ENCODE assay signal across 29 cellular contexts in genomic region chr3:102630531-102630930, GRCh38.
"Had no signal": no experiment of that assay in that cellular context is flagged by ENCODE, and none has a peak within 500 bp of the region (broad histone marks: within the 10 kb centered on the region; RNA-seq: fewer than 3 reads in every experiment).

No MANE protein-coding gene starts in this region.

- H3K27ac ChIP-seq: neural progenitor cell, ovary, parathyroid adenoma, psoas muscle, right lobe of liver, sigmoid colon, stomach, suprapubic skin, testis, tibial artery, transverse colon, upper lobe of right lung, uterus had no signal

- H3K27ac Mint-ChIP-seq: natural killer cell; nephron; neural progenitor cell; progenitor cell of endocrine pancreas; stimulated activated effector memory CD8-positive, alpha-beta T cell treated with anti-CD3 and anti-CD28 coated beads, Interleukin-12 subunit alpha, Interleukin-12 subunit beta, amount 100 ng/mL, for 72 hours; stimulated activated naive B cell treated with anti-CD40 and anti-IgM and Interleukin-4, amounts not matched to agents 10 μg/mL and 1 μg/mL and 100 μg/mL, for 72 hours; stimulated activated naive CD8-positive, alpha-beta T cell treated with anti-CD3 and anti-CD28 coated beads, Interleukin-15, Interleukin-2, amounts not matched to agents 100 ng/mL and 50 ng/mL, for 24 hours; type B pancreatic cell had no signal

- H3K9me3 ChIP-seq: ovary, psoas muscle, right lobe of liver, suprapubic skin, testis, tibial artery, transverse colon, upper lobe of right lung, uterus had no signal

- H3K36me3 ChIP-seq: neural progenitor cell, ovary, right lobe of liver, sigmoid colon, stomach, suprapubic skin, tibial artery, transverse colon, upper lobe of right lung, uterus had no signal

- H3K4me1 Mint-ChIP-seq: natural killer cell; nephron; stimulated activated effector memory CD8-positive, alpha-beta T cell treated with anti-CD3 and anti-CD28 coated beads, Interleukin-12 subunit alpha, Interleukin-12 subunit beta, amount 100 ng/mL, for 72 hours; stimulated activated naive B cell treated with anti-CD40 and anti-IgM and Interleukin-4, amounts not matched to agents 10 μg/mL and 1 μg/mL and 100 μg/mL, for 72 hours had no signal

- H3K27me3 ChIP-seq: neural progenitor cell, ovary, right lobe of liver, sigmoid colon, stomach, suprapubic skin, testis, tibial artery, transverse colon, upper lobe of right lung had no signal

- H3K9me3 Mint-ChIP-seq: neural progenitor cell; stimulated activated effector memory CD8-positive, alpha-beta T cell treated with anti-CD3 and anti-CD28 coated beads, Interleukin-12 subunit alpha, Interleukin-12 subunit beta, amount 100 ng/mL, for 72 hours; stimulated activated naive CD8-positive, alpha-beta T cell treated with anti-CD3 and anti-CD28 coated beads, Interleukin-15, Interleukin-2, amounts not matched to agents 100 ng/mL and 50 ng/mL, for 24 hours had no signal

- H3K36me3 Mint-ChIP-seq: natural killer cell; neural progenitor cell; stimulated activated effector memory CD8-positive, alpha-beta T cell treated with anti-CD3 and anti-CD28 coated beads, Interleukin-12 subunit alpha, Interleukin-12 subunit beta, amount 100 ng/mL, for 72 hours; stimulated activated naive B cell treated with anti-CD40 and anti-IgM and Interleukin-4, amounts not matched to agents 10 μg/mL and 1 μg/mL and 100 μg/mL, for 72 hours; type B pancreatic cell had no signal

- H3K27me3 Mint-ChIP-seq: progenitor cell of endocrine pancreas; stimulated activated naive B cell treated with anti-CD40 and anti-IgM and Interleukin-4, amounts not matched to agents 10 μg/mL and 1 μg/mL and 100 μg/mL, for 72 hours; stimulated activated naive CD8-positive, alpha-beta T cell treated with anti-CD3 and anti-CD28 coated beads, Interleukin-15, Interleukin-2, amounts not matched to agents 100 ng/mL and 50 ng/mL, for 24 hours; type B pancreatic cell had no signal

- H3K4me3 ChIP-seq: neural progenitor cell, ovary, psoas muscle, right lobe of liver, sigmoid colon, stomach, suprapubic skin, testis, tibial artery, transverse colon, upper lobe of right lung, uterus had no signal

- H3K4me1 ChIP-seq: neural progenitor cell, parathyroid adenoma, psoas muscle, right lobe of liver, sigmoid colon, stomach, suprapubic skin, testis, tibial artery, transverse colon, upper lobe of right lung, uterus had no signal

- H3K4me3 Mint-ChIP-seq: natural killer cell; nephron; neural progenitor cell; stimulated activated effector memory CD8-positive, alpha-beta T cell treated with anti-CD3 and anti-CD28 coated beads, Interleukin-12 subunit alpha, Interleukin-12 subunit beta, amount 100 ng/mL, for 72 hours; stimulated activated naive B cell treated with anti-CD40 and anti-IgM and Interleukin-4, amounts not matched to agents 10 μg/mL and 1 μg/mL and 100 μg/mL, for 72 hours; stimulated activated naive CD8-positive, alpha-beta T cell treated with anti-CD3 and anti-CD28 coated beads, Interleukin-15, Interleukin-2, amounts not matched to agents 100 ng/mL and 50 ng/mL, for 24 hours; type B pancreatic cell had no signal

- DNase-seq: natural killer cell; occipital lobe; ovary; posterior cingulate gyrus; psoas muscle; right cardiac atrium; right lobe of liver; sigmoid colon; small intestine; stimulated activated CD4-positive, alpha-beta T cell treated with anti-CD3 and anti-CD28 coated beads, Interleukin-15, amount 100 ng/mL, for 24 hours; stimulated activated CD4-positive, alpha-beta T cell treated with anti-CD3 and anti-CD28 coated beads, Interleukin-2, amount 100 ng/mL, for 24 hours; stimulated activated CD4-positive, alpha-beta T cell treated with anti-CD3 and anti-CD28 coated beads, Interleukin-2, amount 100 ng/mL, for 48 hours; stimulated activated CD4-positive, alpha-beta T cell treated with anti-CD3 and anti-CD28 coated beads, Interleukin-4, amount 100 ng/mL, for 24 hours; stimulated activated naive B cell treated with anti-CD40 and anti-IgM and Interleukin-4, amounts not matched to agents 10 μg/mL and 1 μg/mL and 100 μg/mL, for 72 hours; stimulated activated naive CD4-positive, alpha-beta T cell treated with Interleukin-2 at 50 U/mL for 16 hours; stomach; testis; tibial artery; transverse colon; upper lobe of right lung; uterus had no signal

- H3K9ac ChIP-seq: neural progenitor cell, parathyroid adenoma had no signal
